Comparison of ENCODE assay signal across 9 cellular contexts in the genomic region with DNA sequence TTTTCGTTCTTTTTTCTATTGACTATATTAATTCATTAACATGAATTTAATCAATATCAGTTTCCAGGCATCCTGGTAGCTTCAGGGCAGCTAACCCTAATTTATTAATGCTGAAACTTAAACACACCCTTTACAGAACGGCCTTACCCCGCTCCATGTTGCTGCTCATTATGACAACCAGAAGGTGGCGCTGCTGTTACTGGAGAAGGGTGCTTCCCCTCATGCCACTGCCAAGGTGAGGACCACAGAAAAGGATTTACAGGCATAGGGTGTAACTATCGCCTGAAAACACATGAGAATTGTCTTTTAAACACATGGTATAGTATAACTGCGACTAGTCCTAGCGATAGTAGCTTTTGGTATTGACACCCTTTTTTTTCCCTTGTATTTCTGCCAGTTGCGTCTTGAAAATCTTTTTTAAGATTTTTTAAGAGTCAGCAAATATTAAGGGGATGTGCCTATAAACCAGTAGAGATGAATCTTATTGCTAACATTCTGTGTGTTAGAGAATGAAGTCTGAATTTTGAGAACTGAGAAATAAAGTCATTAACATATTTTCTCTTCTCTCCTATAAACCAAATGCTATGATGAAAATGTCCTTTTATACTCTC.
DNase-seq lines count a peak whose midpoint lies in the region; ATAC-seq and TF ChIP-seq lines count a peak whose summit lies in the region.
"Had no signal": no experiment of that assay in that cellular context is flagged by ENCODE, and none has a peak within 500 bp of the region (broad histone marks: within the 10 kb centered on the region; RNA-seq: fewer than 3 reads in every experiment).

No MANE protein-coding gene starts in this region.

- intact Hi-C loops in lower lobe of right lung (cut with DNase I): no loop called here

- H3K27ac Mint-ChIP-seq in chondrocyte (ENCODE audit: unreplicated experiment): no peak overlapping the region
- H3K27ac Mint-ChIP-seq: IgD-negative memory B cell had no signal

- H3K4me3 ChIP-seq in lower lobe of right lung: no peak overlapping the region

- no peak for DNase-seq in AG09319 (ENCODE audit: extremely low read depth, low read depth)
- DNase-seq in NCI-H1930 (lab: John Stamatoyannopoulos, UW): peak; percentile 16 to 35
- DNase-seq in chondrocyte (ENCODE audit: low spot score): no peak
- DNase-seq in lower lobe of right lung: peak; percentile 48
- DNase-seq in stimulated activated CD8-positive, alpha-beta memory T cell treated with anti-CD3 and anti-CD28 coated beads, Interleukin-2, amount 100 ng/mL, for 48 hours (ENCODE audit: low read depth in 2 of 2): peak; percentile 47

- H3K36me3 ChIP-seq in lower lobe of right lung: no peaks in the 10 kb centered on the region

- peaks cover 8% of the 10 kb centered on the region for H3K36me3 Mint-ChIP-seq in chondrocyte (ENCODE audit: low read depth)
- H3K36me3 Mint-ChIP-seq: IgD-negative memory B cell had no signal

- no peaks in the 10 kb centered on the region for H3K9me3 Mint-ChIP-seq in chondrocyte (ENCODE audit: low read depth)
- H3K9me3 Mint-ChIP-seq: IgD-negative memory B cell had no signal

- H3K4me3 Mint-ChIP-seq in chondrocyte (ENCODE audit: unreplicated experiment): no peak overlapping the region
- H3K4me3 Mint-ChIP-seq: IgD-negative memory B cell had no signal

- no peaks in the 10 kb centered on the region for H3K27me3 ChIP-seq in lower lobe of right lung (ENCODE audit: low read depth)

- no peaks in the 10 kb centered on the region for H3K4me1 ChIP-seq in lower lobe of right lung

- ATAC-seq in GM18519 (IDR thresholded peaks at IDR 0.05; ENCODE audit: low FRiP score, unreplicated experiment): peak; percentile 93
- ATAC-seq in HG02973 (IDR thresholded peaks at IDR 0.05; ENCODE audit: unreplicated experiment): peak; percentile 99
- peak; percentile 84 to 89 for ATAC-seq in lower lobe of right lung

- no peaks in the 10 kb centered on the region for H3K9me3 ChIP-seq in lower lobe of right lung

- no peaks in the 10 kb centered on the region for H3K4me1 Mint-ChIP-seq in chondrocyte (ENCODE audit: low read depth)
- H3K4me1 Mint-ChIP-seq: IgD-negative memory B cell had no signal

- no peaks in the 10 kb centered on the region for H3K27me3 Mint-ChIP-seq in chondrocyte (ENCODE audit: low read depth)

- no peak overlapping the region for H3K27ac ChIP-seq in VCaP
- H3K27ac ChIP-seq in lower lobe of right lung: no peak overlapping the region

- TF ChIP-seq CTCF in AG09319 (IDR thresholded peaks at IDR 0.05; ENCODE audit: low read depth, low read length): peak; percentile 93
- TF ChIP-seq CTCF in VCaP (conservative IDR thresholded peaks at IDR 0.05): peak; percentile 75
- TF ChIP-seq CTCF in chondrocyte (IDR thresholded peaks at IDR 0.05): peak; percentile 93
- TF ChIP-seq CTCF in lower lobe of right lung (IDR thresholded peaks at IDR 0.05): peak; percentile 80

Comparison
In these comparisons a context has a peak if more than half of its experiments do, and no peak if none do; other contexts are left out.
1. DNase-seq: peak in NCI-H1930 (2 of 2), lower lobe of right lung (single experiment) and stimulated activated CD8-positive, alpha-beta memory T cell treated with anti-CD3 and anti-CD28 coated beads, Interleukin-2, amount 100 ng/mL, for 48 hours (2 of 2); none in AG09319 (single experiment) and chondrocyte (single experiment).
2. Peak in every context shown above with its lines, with median percentiles within 50 percentile points of each other: CTCF ChIP-seq and ATAC-seq.